8 cellular contexts compared by ENCODE assay signal in the genomic region with DNA sequence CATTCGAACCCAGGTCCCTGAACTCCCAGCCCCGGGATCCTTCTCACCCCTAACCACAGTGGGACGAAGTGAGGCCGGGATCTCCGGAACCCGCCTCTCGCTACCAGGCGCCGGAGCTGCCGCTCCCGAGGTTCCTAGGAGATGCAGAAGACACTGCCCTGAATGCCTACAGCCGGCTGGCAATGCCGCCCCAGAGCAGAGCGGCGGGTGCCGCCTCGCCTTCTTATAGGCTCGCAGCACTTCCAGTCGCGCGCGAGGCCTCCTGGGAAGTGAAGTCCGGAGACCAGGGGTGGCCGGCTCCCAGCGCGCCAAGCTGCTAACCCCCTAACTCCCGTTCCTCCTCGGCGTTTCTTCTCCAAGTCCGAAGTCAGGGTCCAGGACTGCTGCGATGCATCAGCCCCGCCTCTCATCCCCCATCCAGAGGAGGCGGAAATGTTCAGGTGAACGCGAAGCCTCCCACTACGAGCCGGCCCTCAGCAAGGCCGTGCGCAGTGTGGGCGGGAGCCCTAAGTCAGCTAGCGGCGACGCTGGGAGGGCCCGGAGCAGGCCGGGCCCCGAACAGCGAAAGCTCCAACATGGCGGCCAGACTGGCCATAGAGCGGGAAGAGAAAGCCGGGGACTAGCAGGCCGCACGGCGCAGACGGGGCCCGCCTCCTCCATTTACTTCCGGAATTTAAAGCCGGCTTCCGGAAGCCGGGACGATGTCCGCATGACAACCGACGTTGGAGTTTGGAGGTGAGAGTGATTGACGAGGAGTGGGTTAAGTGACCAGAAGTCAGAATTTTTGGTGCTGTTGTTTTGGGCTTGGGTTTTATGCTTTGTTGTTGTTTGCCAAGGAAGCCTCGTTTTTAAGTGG. TPM values are rescaled to one million over a fixed set of nuclear protein-coding genes. Genes with fewer than 3 reads are reported as not detected.
DNase-seq lines count a peak whose midpoint lies in the region; ATAC-seq and TF ChIP-seq lines count a peak whose summit lies in the region.

A gene with protein sequence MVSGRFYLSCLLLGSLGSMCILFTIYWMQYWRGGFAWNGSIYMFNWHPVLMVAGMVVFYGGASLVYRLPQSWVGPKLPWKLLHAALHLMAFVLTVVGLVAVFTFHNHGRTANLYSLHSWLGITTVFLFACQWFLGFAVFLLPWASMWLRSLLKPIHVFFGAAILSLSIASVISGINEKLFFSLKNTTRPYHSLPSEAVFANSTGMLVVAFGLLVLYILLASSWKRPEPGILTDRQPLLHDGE (minus strand): TSS at position 197 of the 856 bp plus-strand sequence. CDS start 5,169 bp downstream, outside the sequence.
A gene (plus strand): TSS at position 689 of the 856 bp plus-strand sequence. CDS start 2,017 bp downstream, outside the sequence.

- H3K4me1 Mint-ChIP-seq in Calu3 (ENCODE audit: low read depth, unreplicated experiment): no peaks in the 10 kb centered on the region

- under 1% methylated on average over 65 of the region's 65 CpGs for WGBS in HUES64

- peak within 1 kb of the TSS; percentile 99 for H3K9ac ChIP-seq in HUES64 (ENCODE audit: low read depth, low read length)

- H3K27ac ChIP-seq in HUES64 (ENCODE audit: low read depth, low read length) (peak within 1 kb of the TSS; percentile 100), OCI-LY7 (ENCODE audit: low read depth, low read length, poor library complexity, severe bottlenecking) (peak within 1 kb of the TSS; percentile 89)

- H3K27me3 Mint-ChIP-seq in Calu3 (ENCODE audit: unreplicated experiment): no peaks in the 10 kb centered on the region

- CTCF ChIA-PET in Calu3 (lab: Charles Lee): interaction anchor here (0.6 to 2.7 kb wide), 12 partner anchors 8 to 226 kb away, joined by 3 to 23 read pairs (median 4); a partner anchor contains a TSS
- CTCF ChIA-PET in OCI-LY7 (lab: Charles Lee; ENCODE audit: unreplicated experiment): interaction anchor here (0.9 to 1.8 kb wide), 3 partner anchors 26 to 67 kb away, joined by 3 to 13 read pairs (median 3); a partner anchor contains a TSS

- H3K9me3 ChIP-seq in HUES64 (ENCODE audit: insufficient read depth, low read depth, low read length): no peaks in the 10 kb centered on the region
- no peaks in the 10 kb centered on the region for H3K9me3 ChIP-seq in OCI-LY7 (ENCODE audit: low read length)
- H3K9me3 ChIP-seq in mucosa of descending colon: no peaks in the 10 kb centered on the region

- DNase-seq in Calu3 (peak; percentile 92), OCI-LY7 (ENCODE audit: low spot score) (peak; percentile 95), activated T-cell treated with anti-CD3 and anti-CD28 coated beads for 24 hours (ENCODE audit: low read depth) (peak; percentile 88), epithelial cell of esophagus (ENCODE audit: low read depth) (peak; percentile 97), mucosa of descending colon (peak; percentile 93 to 96 (median 94))
- DNase-seq in stimulated activated CD8-positive, alpha-beta memory T cell treated with anti-CD3 and anti-CD28 coated beads, Interleukin-4, amount 100 ng/mL, for 24 hours (ENCODE audit: low read depth): peak; percentile 86

- H3K4me1 ChIP-seq in HUES64 (ENCODE audit: insufficient read depth, low read length) (no peaks in the 10 kb centered on the region), OCI-LY7 (ENCODE audit: insufficient read depth, low read length, poor library complexity, severe bottlenecking) (peaks cover 45% of the 10 kb centered on the region), mucosa of descending colon (ENCODE audit: low read depth) (peaks cover 36% of the 10 kb centered on the region)

- no peaks in the 10 kb centered on the region for H3K27me3 ChIP-seq in HUES64 (ENCODE audit: insufficient read depth, low read length)

- peak within 1 kb of the TSS; percentile 65 for H2AFZ ChIP-seq in OCI-LY7 (ENCODE audit: low read length)

- no peaks in the 10 kb centered on the region for H3K9me2 ChIP-seq in OCI-LY7 (ENCODE audit: insufficient read depth, low read length)

- peaks cover 47% of the 10 kb centered on the region for H3K36me3 Mint-ChIP-seq in Calu3 (ENCODE audit: insufficient read depth, unreplicated experiment)

- peaks cover 51% of the 10 kb centered on the region for H3K79me2 ChIP-seq in OCI-LY7 (ENCODE audit: insufficient read depth, low read depth, low read length)

- H3K4me2 ChIP-seq in OCI-LY7 (ENCODE audit: low read length): peak within 1 kb of the TSS; percentile 85

- H3K9me3 Mint-ChIP-seq in Calu3 (ENCODE audit: low read depth, unreplicated experiment): no peaks in the 10 kb centered on the region

- no peaks in the 10 kb centered on the region for H4K20me1 ChIP-seq in OCI-LY7 (ENCODE audit: insufficient read depth, low read length)

- intact Hi-C loops in Calu3 (cut with micrococcal nuclease; ENCODE audit: unreplicated experiment): no loop called here
- intact Hi-C loops in OCI-LY7 (cut with micrococcal nuclease; ENCODE audit: unreplicated experiment): loop anchor here (5.0 kb wide), 1 partner anchor 65 kb away; a partner anchor contains a TSS
- intact Hi-C loops in mucosa of descending colon (cut with DNase I, micrococcal nuclease): no loop called here

- ATAC-seq in GM21423 (IDR thresholded peaks at IDR 0.05; ENCODE audit: unreplicated experiment): peak; percentile 84
- ATAC-seq in mucosa of descending colon: peak; percentile 90

- H3K4me3 ChIP-seq in HUES64 (ENCODE audit: low read length): peak within 1 kb of the TSS; percentile 80
- H3K4me3 ChIP-seq in OCI-LY7 (ENCODE audit: low read depth, low read length, poor library complexity, severe bottlenecking): peak within 1 kb of the TSS; percentile 86
- H3K4me3 ChIP-seq in epithelial cell of esophagus (ENCODE audit: low read length): peak within 1 kb of the TSS; percentile 71
- H3K4me3 ChIP-seq in mucosa of descending colon: peak within 1 kb of the TSS; percentile 52

- TF ChIP-seq CTCF in Calu3 (IDR thresholded peaks at IDR 0.05; ENCODE audit: unreplicated experiment): no peak
- TF ChIP-seq CTCF in OCI-LY7 (conservative IDR thresholded peaks at IDR 0.05; ENCODE audit: low read length): no peak
- no peak for TF ChIP-seq CTCF in epithelial cell of esophagus (IDR thresholded peaks at IDR 0.05; ENCODE audit: insufficient read depth, low read depth, low read length, missing control alignments)
- TF ChIP-seq CTCF in mucosa of descending colon (IDR thresholded peaks at IDR 0.05): no peak

- H3K4me3 Mint-ChIP-seq in Calu3 (ENCODE audit: low read depth, unreplicated experiment): peak within 1 kb of the TSS; percentile 91

- POLR2A ChIA-PET in OCI-LY7 (lab: Charles Lee): interaction anchor here (0.5 to 4.7 kb wide), 13 partner anchors 9 to 1469 kb away, joined by 3 to 80 read pairs (median 5); a partner anchor contains a TSS

- H3K27ac Mint-ChIP-seq in Calu3 (ENCODE audit: unreplicated experiment): peak within 1 kb of the TSS; percentile 83

- H3K36me3 ChIP-seq in HUES64 (ENCODE audit: insufficient read depth, low read length) (peaks cover 31% of the 10 kb centered on the region), OCI-LY7 (ENCODE audit: insufficient read depth, low read length) (peaks cover 39% of the 10 kb centered on the region), mucosa of descending colon (ENCODE audit: low read depth) (peaks cover 8% of the 10 kb centered on the region)

- BruUV-seq in Calu3 (replicated peaks; lab: Mats Ljungman, UMichigan): no TSS peak
- no TSS peak for BruUV-seq in OCI-LY7 (replicated peaks; lab: Mats Ljungman, UMichigan)

RNA-seq across cellular contexts. Expression of the first gene that starts in this region (rescaled TPM):
- total RNA-seq in Calu3 (2022): 33.3 and 39.2 TPM in 2 replicates
- 14.9 TPM for polyA plus RNA-seq in HUES64 (2013, experiment 1 of 2)
- 12.7 TPM for polyA plus RNA-seq in HUES64 (2013, experiment 2 of 2)
- total RNA-seq in OCI-LY7 (2014; rRNA removed; shearing (Covaris generic)): 21.7 and 28.1 TPM in 2 replicates
- total RNA-seq in OCI-LY7 (2022): 58.2 and 63.8 TPM in 2 replicates
- 10 to 100 TPM; 65.0 to 91.0 (median 66.6) TPM for total RNA-seq in mucosa of descending colon

RNA-seq across cellular contexts. Expression of the second gene that starts in this region (rescaled TPM):
- total RNA-seq in Calu3 (2022) (45.7 and 51.6 TPM in 2 replicates), OCI-LY7 (2022) (48.8 and 51.5 TPM in 2 replicates), mucosa of descending colon (10 to 100 TPM; 35.2 to 38.2 (median 37.8) TPM)
- 22.1 TPM for polyA plus RNA-seq in HUES64 (2013, experiment 1 of 2)
- 32.1 TPM for polyA plus RNA-seq in HUES64 (2013, experiment 2 of 2)
- 25.8 and 31.1 TPM in 2 replicates for total RNA-seq in OCI-LY7 (2014; rRNA removed; shearing (Covaris generic))

Comparison
In these comparisons a context has a peak if more than half of its experiments do, and no peak if none do; other contexts are left out.
1. Peak in every context shown above with its lines: DNase-seq, ATAC-seq, H3K4me3 ChIP-seq and H3K27ac ChIP-seq.